4 cellular contexts compared by ENCODE assay signal in the genomic region with DNA sequence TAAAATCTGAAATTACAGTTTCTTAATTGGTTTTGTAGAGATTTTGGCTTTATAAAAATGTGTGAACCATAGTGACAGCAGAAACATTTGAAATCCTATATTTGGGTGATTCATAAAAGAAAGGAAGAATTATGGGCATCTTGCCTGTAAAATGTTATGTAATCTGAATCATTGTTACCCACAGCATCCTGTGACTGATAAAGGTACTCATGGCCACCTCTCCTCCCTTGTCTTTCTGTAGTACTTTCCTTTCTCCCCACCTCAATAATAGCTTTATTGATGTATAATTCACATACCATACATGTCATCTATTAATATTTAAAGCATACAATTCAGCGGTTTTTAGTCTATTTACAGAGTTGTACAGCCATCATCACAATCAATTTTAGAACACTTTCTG. TPM values are rescaled to one million over a fixed set of nuclear protein-coding genes. Genes with fewer than 3 reads are reported as not detected.
"Had no signal": no experiment of that assay in that cellular context is flagged by ENCODE, and none has a peak within 500 bp of the region (broad histone marks: within the 10 kb centered on the region; RNA-seq: fewer than 3 reads in every experiment).

No MANE protein-coding gene starts in this region.

RNA-seq across cellular contexts. Expression of a gene that starts 28.5 kb away (rescaled TPM):
- total RNA-seq: GM23338, H1, H9, HT-29 had no signal

RNA-seq across cellular contexts. Expression of a gene that starts 30.8 kb away (rescaled TPM):
- total RNA-seq: GM23338, H1 had no signal
